ENCODE assay signal across 1 cellular context in the genomic region with DNA sequence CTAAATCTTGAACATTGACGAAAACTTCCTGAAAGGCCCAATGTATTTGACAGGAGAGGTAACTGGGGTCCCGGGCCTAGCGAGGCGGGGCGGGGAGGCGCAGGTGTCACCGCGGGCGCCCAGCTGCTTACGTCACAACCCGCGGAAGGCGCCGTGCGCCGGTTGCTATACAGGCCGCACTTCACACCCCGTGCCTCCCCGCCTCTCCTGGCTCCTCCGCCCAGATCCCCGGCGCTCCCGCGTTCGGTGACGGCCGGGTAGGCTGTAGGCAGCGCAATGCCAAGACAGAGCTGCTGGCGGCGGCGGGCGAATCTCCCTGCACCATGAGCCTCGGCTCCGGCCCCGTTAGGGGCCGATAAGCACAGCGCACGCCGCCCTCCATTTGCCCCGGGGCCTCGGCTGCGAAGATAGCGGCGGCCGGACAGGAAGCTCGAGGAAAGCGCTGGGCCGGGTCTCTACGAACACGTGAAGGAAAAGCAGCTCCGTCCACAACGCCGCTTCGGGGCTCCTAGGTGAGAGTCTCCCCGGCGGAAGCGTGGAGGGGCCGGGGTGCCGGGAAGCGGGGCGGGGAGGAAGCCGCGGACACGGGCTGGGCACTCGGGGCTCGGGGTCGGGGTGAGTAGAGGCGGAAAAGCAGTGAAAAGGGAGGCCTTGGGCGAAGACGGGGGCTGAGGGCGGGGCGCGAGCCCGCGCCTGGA.
TF ChIP-seq lines count a peak whose summit lies in the region.

A gene with protein sequence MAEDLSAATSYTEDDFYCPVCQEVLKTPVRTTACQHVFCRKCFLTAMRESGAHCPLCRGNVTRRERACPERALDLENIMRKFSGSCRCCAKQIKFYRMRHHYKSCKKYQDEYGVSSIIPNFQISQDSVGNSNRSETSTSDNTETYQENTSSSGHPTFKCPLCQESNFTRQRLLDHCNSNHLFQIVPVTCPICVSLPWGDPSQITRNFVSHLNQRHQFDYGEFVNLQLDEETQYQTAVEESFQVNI (plus strand): TSS at position 151 of the 698 bp plus-strand sequence. CDS start 903 bp downstream, outside the sequence.

TF ChIP-seq in H1, 55 proteins besides CTCF, POLR2A, EP300 and RAD21:
- TF ChIP-seq KDM4A (IDR thresholded peaks at IDR 0.05; ENCODE audit: low read depth, low read length, severe bottlenecking) (peak; percentile 54), RBBP5 (IDR thresholded peaks at IDR 0.05; ENCODE audit: borderline replicate concordance, low read depth, low read length) (peak; percentile 91; the same call in 1 of the 2 replicates), HDAC2 (IDR thresholded peaks at IDR 0.05; ENCODE audit: borderline replicate concordance in 1 of 2, low read depth in 2 of 2, low read length in 2 of 2) (no peak), SIN3A (conservative IDR thresholded peaks at IDR 0.05 in 1 of 2, IDR thresholded peaks at IDR 0.05 in 1 of 2; ENCODE audit: low read depth in 1 of 2, low read length in 2 of 2) (peak in 1 of 2 experiments; percentile 80; a peak in 2 of 4 replicates), TBP (IDR thresholded peaks at IDR 0.05; ENCODE audit: low read depth, low read length) (peak; percentile 87), CBX8 (IDR thresholded peaks at IDR 0.05; ENCODE audit: borderline replicate concordance, low read depth, low read length) (no peak), CHD2 (IDR thresholded peaks at IDR 0.05; ENCODE audit: low read length) (peak; percentile 57), ZNF274 (IDR thresholded peaks at IDR 0.05; ENCODE audit: borderline replicate concordance, extremely low read depth, low read length) (no peak), PHF8 (conservative IDR thresholded peaks at IDR 0.05; ENCODE audit: low read depth, low read length) (peak; percentile 87), SP4 (IDR thresholded peaks at IDR 0.05; ENCODE audit: low read length) (no peak), TAF1 (IDR thresholded peaks at IDR 0.05; ENCODE audit: low read depth, low read length) (peak; percentile 87), POLR2AphosphoS5 (IDR thresholded peaks at IDR 0.05; ENCODE audit: low read depth, low read length) (peak; percentile 87), TAF7 (optimal IDR thresholded peaks at IDR 0.05; ENCODE audit: borderline replicate concordance, low read depth, low read length) (peak; percentile 16), CREB1 (IDR thresholded peaks at IDR 0.05) (peak; percentile 96), ASH2L (IDR thresholded peaks at IDR 0.05; ENCODE audit: low read length) (peak; percentile 66), SAP30 (IDR thresholded peaks at IDR 0.05; ENCODE audit: insufficient read depth, insufficient replicate concordance, low read length) (no peak), JUND (IDR thresholded peaks at IDR 0.05; ENCODE audit: low read length) (0 out of 2 replicates have a peak, but pooled peaks have one; percentile 16), BRCA1 (IDR thresholded peaks at IDR 0.05; ENCODE audit: low read depth, low read length) (no peak; the same call in 1 of the 2 replicates), BACH1 (IDR thresholded peaks at IDR 0.05; ENCODE audit: low read length) (no peak)
- TF ChIP-seq, protein P1, sequence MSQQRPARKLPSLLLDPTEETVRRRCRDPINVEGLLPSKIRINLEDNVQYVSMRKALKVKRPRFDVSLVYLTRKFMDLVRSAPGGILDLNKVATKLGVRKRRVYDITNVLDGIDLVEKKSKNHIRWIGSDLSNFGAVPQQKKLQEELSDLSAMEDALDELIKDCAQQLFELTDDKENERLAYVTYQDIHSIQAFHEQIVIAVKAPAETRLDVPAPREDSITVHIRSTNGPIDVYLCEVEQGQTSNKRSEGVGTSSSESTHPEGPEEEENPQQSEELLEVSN (IDR thresholded peaks at IDR 0.05), result peak; percentile 87
- TF ChIP-seq, protein P2, sequence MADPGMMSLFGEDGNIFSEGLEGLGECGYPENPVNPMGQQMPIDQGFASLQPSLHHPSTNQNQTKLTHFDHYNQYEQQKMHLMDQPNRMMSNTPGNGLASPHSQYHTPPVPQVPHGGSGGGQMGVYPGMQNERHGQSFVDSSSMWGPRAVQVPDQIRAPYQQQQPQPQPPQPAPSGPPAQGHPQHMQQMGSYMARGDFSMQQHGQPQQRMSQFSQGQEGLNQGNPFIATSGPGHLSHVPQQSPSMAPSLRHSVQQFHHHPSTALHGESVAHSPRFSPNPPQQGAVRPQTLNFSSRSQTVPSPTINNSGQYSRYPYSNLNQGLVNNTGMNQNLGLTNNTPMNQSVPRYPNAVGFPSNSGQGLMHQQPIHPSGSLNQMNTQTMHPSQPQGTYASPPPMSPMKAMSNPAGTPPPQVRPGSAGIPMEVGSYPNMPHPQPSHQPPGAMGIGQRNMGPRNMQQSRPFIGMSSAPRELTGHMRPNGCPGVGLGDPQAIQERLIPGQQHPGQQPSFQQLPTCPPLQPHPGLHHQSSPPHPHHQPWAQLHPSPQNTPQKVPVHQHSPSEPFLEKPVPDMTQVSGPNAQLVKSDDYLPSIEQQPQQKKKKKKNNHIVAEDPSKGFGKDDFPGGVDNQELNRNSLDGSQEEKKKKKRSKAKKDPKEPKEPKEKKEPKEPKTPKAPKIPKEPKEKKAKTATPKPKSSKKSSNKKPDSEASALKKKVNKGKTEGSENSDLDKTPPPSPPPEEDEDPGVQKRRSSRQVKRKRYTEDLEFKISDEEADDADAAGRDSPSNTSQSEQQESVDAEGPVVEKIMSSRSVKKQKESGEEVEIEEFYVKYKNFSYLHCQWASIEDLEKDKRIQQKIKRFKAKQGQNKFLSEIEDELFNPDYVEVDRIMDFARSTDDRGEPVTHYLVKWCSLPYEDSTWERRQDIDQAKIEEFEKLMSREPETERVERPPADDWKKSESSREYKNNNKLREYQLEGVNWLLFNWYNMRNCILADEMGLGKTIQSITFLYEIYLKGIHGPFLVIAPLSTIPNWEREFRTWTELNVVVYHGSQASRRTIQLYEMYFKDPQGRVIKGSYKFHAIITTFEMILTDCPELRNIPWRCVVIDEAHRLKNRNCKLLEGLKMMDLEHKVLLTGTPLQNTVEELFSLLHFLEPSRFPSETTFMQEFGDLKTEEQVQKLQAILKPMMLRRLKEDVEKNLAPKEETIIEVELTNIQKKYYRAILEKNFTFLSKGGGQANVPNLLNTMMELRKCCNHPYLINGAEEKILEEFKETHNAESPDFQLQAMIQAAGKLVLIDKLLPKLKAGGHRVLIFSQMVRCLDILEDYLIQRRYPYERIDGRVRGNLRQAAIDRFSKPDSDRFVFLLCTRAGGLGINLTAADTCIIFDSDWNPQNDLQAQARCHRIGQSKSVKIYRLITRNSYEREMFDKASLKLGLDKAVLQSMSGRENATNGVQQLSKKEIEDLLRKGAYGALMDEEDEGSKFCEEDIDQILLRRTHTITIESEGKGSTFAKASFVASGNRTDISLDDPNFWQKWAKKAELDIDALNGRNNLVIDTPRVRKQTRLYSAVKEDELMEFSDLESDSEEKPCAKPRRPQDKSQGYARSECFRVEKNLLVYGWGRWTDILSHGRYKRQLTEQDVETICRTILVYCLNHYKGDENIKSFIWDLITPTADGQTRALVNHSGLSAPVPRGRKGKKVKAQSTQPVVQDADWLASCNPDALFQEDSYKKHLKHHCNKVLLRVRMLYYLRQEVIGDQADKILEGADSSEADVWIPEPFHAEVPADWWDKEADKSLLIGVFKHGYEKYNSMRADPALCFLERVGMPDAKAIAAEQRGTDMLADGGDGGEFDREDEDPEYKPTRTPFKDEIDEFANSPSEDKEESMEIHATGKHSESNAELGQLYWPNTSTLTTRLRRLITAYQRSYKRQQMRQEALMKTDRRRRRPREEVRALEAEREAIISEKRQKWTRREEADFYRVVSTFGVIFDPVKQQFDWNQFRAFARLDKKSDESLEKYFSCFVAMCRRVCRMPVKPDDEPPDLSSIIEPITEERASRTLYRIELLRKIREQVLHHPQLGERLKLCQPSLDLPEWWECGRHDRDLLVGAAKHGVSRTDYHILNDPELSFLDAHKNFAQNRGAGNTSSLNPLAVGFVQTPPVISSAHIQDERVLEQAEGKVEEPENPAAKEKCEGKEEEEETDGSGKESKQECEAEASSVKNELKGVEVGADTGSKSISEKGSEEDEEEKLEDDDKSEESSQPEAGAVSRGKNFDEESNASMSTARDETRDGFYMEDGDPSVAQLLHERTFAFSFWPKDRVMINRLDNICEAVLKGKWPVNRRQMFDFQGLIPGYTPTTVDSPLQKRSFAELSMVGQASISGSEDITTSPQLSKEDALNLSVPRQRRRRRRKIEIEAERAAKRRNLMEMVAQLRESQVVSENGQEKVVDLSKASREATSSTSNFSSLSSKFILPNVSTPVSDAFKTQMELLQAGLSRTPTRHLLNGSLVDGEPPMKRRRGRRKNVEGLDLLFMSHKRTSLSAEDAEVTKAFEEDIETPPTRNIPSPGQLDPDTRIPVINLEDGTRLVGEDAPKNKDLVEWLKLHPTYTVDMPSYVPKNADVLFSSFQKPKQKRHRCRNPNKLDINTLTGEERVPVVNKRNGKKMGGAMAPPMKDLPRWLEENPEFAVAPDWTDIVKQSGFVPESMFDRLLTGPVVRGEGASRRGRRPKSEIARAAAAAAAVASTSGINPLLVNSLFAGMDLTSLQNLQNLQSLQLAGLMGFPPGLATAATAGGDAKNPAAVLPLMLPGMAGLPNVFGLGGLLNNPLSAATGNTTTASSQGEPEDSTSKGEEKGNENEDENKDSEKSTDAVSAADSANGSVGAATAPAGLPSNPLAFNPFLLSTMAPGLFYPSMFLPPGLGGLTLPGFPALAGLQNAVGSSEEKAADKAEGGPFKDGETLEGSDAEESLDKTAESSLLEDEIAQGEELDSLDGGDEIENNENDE (IDR thresholded peaks at IDR 0.05; ENCODE audit: insufficient replicate concordance, low read length), result no peak
- TF ChIP-seq, protein P3, sequence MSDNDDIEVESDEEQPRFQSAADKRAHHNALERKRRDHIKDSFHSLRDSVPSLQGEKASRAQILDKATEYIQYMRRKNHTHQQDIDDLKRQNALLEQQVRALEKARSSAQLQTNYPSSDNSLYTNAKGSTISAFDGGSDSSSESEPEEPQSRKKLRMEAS (IDR thresholded peaks at IDR 0.05), result peak; percentile 78
TF ChIP-seq in H1: peak in this region for 14.
